In genomic region chr6:56499121-56499520, GRCh38 we compare ENCODE assay signal across 17 cellular contexts.
"Had no signal": no experiment of that assay in that cellular context is flagged by ENCODE, and none has a peak within 500 bp of the region (broad histone marks: within the 10 kb centered on the region; RNA-seq: fewer than 3 reads in every experiment).

No MANE protein-coding gene starts in this region.

- H3K4me1 ChIP-seq: adrenal gland, foreskin keratinocyte, SJSA1, stomach had no signal

- FAIRE-seq: islet of Langerhans had no signal

- H3K27ac ChIP-seq: adrenal gland, body of pancreas, foreskin keratinocyte, ovary, SJSA1, VCaP had no signal

- H3K36me3 ChIP-seq: ovary had no signal

- H3K4me3 ChIP-seq: adrenal gland, body of pancreas, heart left ventricle, ovary, SJSA1, stomach had no signal

- DNase-seq: activated CD4-positive, alpha-beta memory T cell treated with anti-CD3 and anti-CD28 coated beads, Interleukin-2, amount 10 ng/mL, durations not matched to agents 7 days and 5 days; activated CD4-positive, alpha-beta T cell treated with anti-CD3 and anti-CD28 coated beads for 36 hours; activated naive CD4-positive, alpha-beta T cell treated with anti-CD3 and anti-CD28 coated beads, Interleukin-2, amount 10 ng/mL, durations not matched to agents 7 days and 5 days; adrenal gland; body of pancreas; endodermal cell; erythroblast; foreskin keratinocyte; heart left ventricle; mammary epithelial cell; ovary; stomach; T-helper 9 cell had no signal

- H3K27me3 ChIP-seq: adrenal gland, body of pancreas, foreskin keratinocyte, heart left ventricle, ovary, SJSA1, stomach had no signal

- ATAC-seq: activated CD4-positive, alpha-beta T cell treated with anti-CD3 and anti-CD28 coated beads for 36 hours; body of pancreas; foreskin keratinocyte; heart left ventricle; natural killer cell treated with Interleukin-12 subunit alpha and Interleukin-12 subunit beta and Interleukin-15 and Interleukin-18, amount 100 ng/mL, for 72 hours had no signal
